40 cellular contexts compared by ENCODE assay signal in the genomic region with DNA sequence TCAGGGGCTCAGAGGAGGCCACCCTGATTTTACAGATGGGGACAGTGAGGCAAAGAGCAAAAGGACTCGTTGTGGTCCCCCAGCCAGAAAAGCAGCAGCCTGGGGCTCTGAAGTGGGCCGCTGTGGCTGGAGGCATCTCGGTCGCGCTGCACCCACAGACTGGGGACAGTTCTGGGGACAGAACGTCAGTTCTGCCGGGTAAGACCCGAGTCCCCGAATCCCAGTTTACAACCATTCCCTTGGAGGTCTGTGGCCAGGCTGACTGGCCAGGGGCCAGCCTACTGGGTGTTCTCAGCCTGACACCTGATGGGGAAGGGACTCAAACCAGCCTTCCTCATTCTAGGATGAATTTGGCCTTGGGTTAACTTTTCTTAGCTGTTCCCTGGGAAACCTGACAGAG. TPM values are rescaled to one million over a fixed set of nuclear protein-coding genes. Genes with fewer than 3 reads are reported as not detected.
"Had no signal": no experiment of that assay in that cellular context is flagged by ENCODE, and none has a peak within 500 bp of the region (broad histone marks: within the 10 kb centered on the region; RNA-seq: fewer than 3 reads in every experiment).

No MANE protein-coding gene starts in this region.

- H3K4me1 ChIP-seq: ascending aorta, body of pancreas, breast epithelium had no signal

- H3K9me3 ChIP-seq: adrenal gland, ascending aorta, body of pancreas, breast epithelium had no signal

- H3K9me3 Mint-ChIP-seq: activated naive CD4-positive, alpha-beta T cell treated with anti-CD3 and anti-CD28 coated beads for 36 hours; activated naive CD4-positive, alpha-beta T cell treated with anti-CD3 and anti-CD28 coated beads, Interleukin-2, amount 10 ng/mL, durations not matched to agents 7 days and 5 days; activated naive CD4-positive, alpha-beta T cell treated with anti-CD3 and anti-CD28 coated beads, Interleukin-2, amount 50 U/mL, for 24 hours; activated naive CD4-positive, alpha-beta T cell treated with anti-CD3 and anti-CD28 coated beads, Interleukin-2, amount 50 U/mL, for 72 hours; activated naive CD8-positive, alpha-beta T cell treated with anti-CD3 and anti-CD28 coated beads for 36 hours; activated naive CD8-positive, alpha-beta T cell treated with anti-CD3 and anti-CD28 coated beads, Interleukin-2, amount 10 ng/mL, durations not matched to agents 7 days and 5 days; activated naive CD8-positive, alpha-beta T cell treated with anti-CD3 and anti-CD28 coated beads, Interleukin-2, amount 50 U/mL, for 24 hours; activated T-cell treated with anti-CD3 and anti-CD28 coated beads, Interleukin-2, amount 50 U/mL, for 24 hours; activated T-cell treated with anti-CD3 and anti-CD28 coated beads, Interleukin-2, amount 50 U/mL, for 4 hours; activated T-cell treated with anti-CD3 and anti-CD28 coated beads, Interleukin-2, amount 50 U/mL, for 72 hours; activated T-helper 1 cell treated with anti-CD3 and anti-CD28 coated beads, Interleukin-12 subunit alpha, Interleukin-12 subunit beta, Interleukin-2, Interleukin-4 antibody, amounts not matched to agents 30 ng/mL and 10 ng/mL and 1 ng/mL, durations not matched to agents 14 hours and 24 hours and 36 hours; activated T-helper 17 cell treated with anti-CD3 and anti-CD28 coated beads, Interleukin-2, amount 50 U/mL, for 72 hours; activated T-helper 2 cell treated with anti-CD3 and anti-CD28 coated beads, Interferon-gamma antibody, Interleukin-2, Interleukin-4, amounts not matched to agents 10 μg/mL and 5 μg/mL and 100 μg/mL, durations not matched to agents 14 hours and 24 hours and 36 hours; brain; central memory CD8-positive, alpha-beta T cell had no signal

- DNase-seq: activated effector memory CD4-positive, alpha-beta T cell treated with anti-CD3 and anti-CD28 coated beads, Interleukin-2, amount 50 U/mL, for 16 hours; activated effector memory CD4-positive, alpha-beta T cell treated with Interleukin-2 at 50 U/mL for 16 hours; activated gamma-delta T cell; activated gamma-delta T cell treated with Interleukin-2 at 50 U/mL for 16 hours; activated naive CD4-positive, alpha-beta T cell; activated naive CD4-positive, alpha-beta T cell treated with anti-CD3 and anti-CD28 coated beads for 36 hours; activated naive CD4-positive, alpha-beta T cell treated with anti-CD3 and anti-CD28 coated beads, Interleukin-2, amount 10 ng/mL, durations not matched to agents 7 days and 5 days; activated naive CD4-positive, alpha-beta T cell treated with anti-CD3 and anti-CD28 coated beads, Interleukin-2, amount 50 U/mL, for 16 hours; activated naive CD4-positive, alpha-beta T cell treated with Interleukin-2 at 50 U/mL for 16 hours; activated naive CD8-positive, alpha-beta T cell treated with anti-CD3 and anti-CD28 coated beads for 36 hours; activated naive CD8-positive, alpha-beta T cell treated with anti-CD3 and anti-CD28 coated beads, Interleukin-2, amount 10 ng/mL, durations not matched to agents 7 days and 5 days; activated naive CD8-positive, alpha-beta T cell treated with anti-CD3 and anti-CD28 coated beads, Interleukin-2, amount 50 U/mL, for 24 hours; activated T-cell treated with anti-CD3 and anti-CD28 coated beads for 4 hours; activated T-cell treated with anti-CD3 and anti-CD28 coated beads, Interleukin-2, amount 50 U/mL, for 1 hour; activated T-cell treated with anti-CD3 and anti-CD28 coated beads, Interleukin-2, amount 50 U/mL, for 24 hours; activated T-cell treated with anti-CD3 and anti-CD28 coated beads, Interleukin-2, amount 50 U/mL, for 4 hours; activated T-cell treated with anti-CD3 and anti-CD28 coated beads, Interleukin-2, amount 50 U/mL, for 48 hours; activated T-cell treated with anti-CD3 and anti-CD28 coated beads, Interleukin-2, amount 50 U/mL, for 72 hours; adrenal gland; amniotic stem cell; amygdala; aorta; body of pancreas; brain microvascular endothelial cell; caudate nucleus; central memory CD4-positive, alpha-beta T cell; cerebellar nuclear complex had no signal

- H3K27ac ChIP-seq: adrenal gland, ascending aorta, body of pancreas, brain microvascular endothelial cell, breast epithelium, cardiac muscle cell had no signal

- H3K27me3 Mint-ChIP-seq: activated naive CD4-positive, alpha-beta T cell treated with anti-CD3 and anti-CD28 coated beads, Interleukin-2, amount 10 ng/mL, durations not matched to agents 7 days and 5 days; activated naive CD4-positive, alpha-beta T cell treated with anti-CD3 and anti-CD28 coated beads, Interleukin-2, amount 50 U/mL, for 24 hours; activated naive CD8-positive, alpha-beta T cell; activated naive CD8-positive, alpha-beta T cell treated with anti-CD3 and anti-CD28 coated beads for 36 hours; activated naive CD8-positive, alpha-beta T cell treated with anti-CD3 and anti-CD28 coated beads, Interleukin-2, amount 10 ng/mL, durations not matched to agents 7 days and 5 days; activated naive CD8-positive, alpha-beta T cell treated with anti-CD3 and anti-CD28 coated beads, Interleukin-2, amount 50 U/mL, for 24 hours; activated T-cell treated with anti-CD3 and anti-CD28 coated beads, Interleukin-2, amount 50 U/mL, for 24 hours; activated T-helper 17 cell treated with anti-CD3 and anti-CD28 coated beads, Interleukin-2, amount 50 U/mL, for 72 hours; brain; central memory CD8-positive, alpha-beta T cell had no signal

- H3K27me3 ChIP-seq: adrenal gland, ascending aorta, body of pancreas, brain microvascular endothelial cell, breast epithelium, cardiac muscle cell had no signal

- H3K4me1 Mint-ChIP-seq: activated naive CD4-positive, alpha-beta T cell treated with anti-CD3 and anti-CD28 coated beads, Interleukin-2, amount 10 ng/mL, durations not matched to agents 7 days and 5 days; activated naive CD4-positive, alpha-beta T cell treated with anti-CD3 and anti-CD28 coated beads, Interleukin-2, amount 50 U/mL, for 24 hours; activated naive CD8-positive, alpha-beta T cell treated with anti-CD3 and anti-CD28 coated beads, Interleukin-2, amount 10 ng/mL, durations not matched to agents 7 days and 5 days; activated naive CD8-positive, alpha-beta T cell treated with anti-CD3 and anti-CD28 coated beads, Interleukin-2, amount 50 U/mL, for 24 hours; activated T-helper 17 cell treated with anti-CD3 and anti-CD28 coated beads, Interleukin-2, amount 50 U/mL, for 72 hours; central memory CD8-positive, alpha-beta T cell had no signal

- ATAC-seq: activated naive CD4-positive, alpha-beta T cell treated with anti-CD3 and anti-CD28 coated beads, Interleukin-2, amount 50 U/mL, for 72 hours; activated naive CD8-positive, alpha-beta T cell treated with anti-CD3 and anti-CD28 coated beads, Interleukin-2, amount 50 U/mL, for 24 hours; activated T-cell treated with anti-CD3 and anti-CD28 coated beads, Interleukin-2, amount 50 U/mL, for 4 hours; activated T-cell treated with anti-CD3 and anti-CD28 coated beads, Interleukin-2, amount 50 U/mL, for 72 hours; activated T-helper 17 cell treated with anti-CD3 and anti-CD28 coated beads, Interleukin-2, amount 50 U/mL, for 72 hours; body of pancreas had no signal

- H3K27ac Mint-ChIP-seq: activated naive CD4-positive, alpha-beta T cell treated with anti-CD3 and anti-CD28 coated beads for 36 hours; activated naive CD4-positive, alpha-beta T cell treated with anti-CD3 and anti-CD28 coated beads, Interleukin-2, amount 10 ng/mL, durations not matched to agents 7 days and 5 days; activated naive CD4-positive, alpha-beta T cell treated with anti-CD3 and anti-CD28 coated beads, Interleukin-2, amount 50 U/mL, for 24 hours; activated naive CD4-positive, alpha-beta T cell treated with anti-CD3 and anti-CD28 coated beads, Interleukin-2, amount 50 U/mL, for 72 hours; activated naive CD8-positive, alpha-beta T cell; activated naive CD8-positive, alpha-beta T cell treated with anti-CD3 and anti-CD28 coated beads for 36 hours; activated naive CD8-positive, alpha-beta T cell treated with anti-CD3 and anti-CD28 coated beads, Interleukin-2, amount 10 ng/mL, durations not matched to agents 7 days and 5 days; activated naive CD8-positive, alpha-beta T cell treated with anti-CD3 and anti-CD28 coated beads, Interleukin-2, amount 50 U/mL, for 24 hours; activated T-cell treated with anti-CD3 and anti-CD28 coated beads, Interleukin-2, amount 50 U/mL, for 24 hours; activated T-cell treated with anti-CD3 and anti-CD28 coated beads, Interleukin-2, amount 50 U/mL, for 72 hours; activated T-helper 1 cell treated with anti-CD3 and anti-CD28 coated beads, Interleukin-12 subunit alpha, Interleukin-12 subunit beta, Interleukin-2, Interleukin-4 antibody, amounts not matched to agents 30 ng/mL and 10 ng/mL and 1 ng/mL, durations not matched to agents 14 hours and 24 hours and 36 hours; activated T-helper 17 cell treated with anti-CD3 and anti-CD28 coated beads, Interleukin-2, amount 50 U/mL, for 72 hours; activated T-helper 2 cell treated with anti-CD3 and anti-CD28 coated beads, Interferon-gamma antibody, Interleukin-2, Interleukin-4, amounts not matched to agents 10 μg/mL and 5 μg/mL and 100 μg/mL, durations not matched to agents 14 hours and 24 hours and 36 hours; brain had no signal

- H3K36me3 Mint-ChIP-seq: activated naive CD4-positive, alpha-beta T cell treated with anti-CD3 and anti-CD28 coated beads, Interleukin-2, amount 50 U/mL, for 72 hours; activated naive CD8-positive, alpha-beta T cell had no signal

- H3K4me3 Mint-ChIP-seq: activated naive CD4-positive, alpha-beta T cell treated with anti-CD3 and anti-CD28 coated beads for 36 hours; activated naive CD4-positive, alpha-beta T cell treated with anti-CD3 and anti-CD28 coated beads, Interleukin-2, amount 10 ng/mL, durations not matched to agents 7 days and 5 days; activated naive CD4-positive, alpha-beta T cell treated with anti-CD3 and anti-CD28 coated beads, Interleukin-2, amount 50 U/mL, for 24 hours; activated naive CD8-positive, alpha-beta T cell; activated naive CD8-positive, alpha-beta T cell treated with anti-CD3 and anti-CD28 coated beads for 36 hours; activated naive CD8-positive, alpha-beta T cell treated with anti-CD3 and anti-CD28 coated beads, Interleukin-2, amount 10 ng/mL, durations not matched to agents 7 days and 5 days; activated naive CD8-positive, alpha-beta T cell treated with anti-CD3 and anti-CD28 coated beads, Interleukin-2, amount 50 U/mL, for 24 hours; activated T-cell treated with anti-CD3 and anti-CD28 coated beads, Interleukin-2, amount 50 U/mL, for 24 hours; activated T-cell treated with anti-CD3 and anti-CD28 coated beads, Interleukin-2, amount 50 U/mL, for 4 hours; activated T-cell treated with anti-CD3 and anti-CD28 coated beads, Interleukin-2, amount 50 U/mL, for 72 hours; activated T-helper 1 cell treated with anti-CD3 and anti-CD28 coated beads, Interleukin-12 subunit alpha, Interleukin-12 subunit beta, Interleukin-2, Interleukin-4 antibody, amounts not matched to agents 30 ng/mL and 10 ng/mL and 1 ng/mL, durations not matched to agents 14 hours and 24 hours and 36 hours; activated T-helper 17 cell treated with anti-CD3 and anti-CD28 coated beads, Interleukin-2, amount 50 U/mL, for 72 hours; brain; central memory CD8-positive, alpha-beta T cell had no signal

- H3K4me3 ChIP-seq: adrenal gland, ascending aorta, body of pancreas, breast epithelium, cardiac muscle cell had no signal

RNA-seq across cellular contexts. Expression of a gene that starts 33.1 kb away (rescaled TPM):
- total RNA-seq: activated naive CD4-positive, alpha-beta T cell treated with anti-CD3 and anti-CD28 coated beads for 36 hours; activated naive CD4-positive, alpha-beta T cell treated with anti-CD3 and anti-CD28 coated beads, Interleukin-2, amount 50 U/mL, for 72 hours; activated naive CD8-positive, alpha-beta T cell treated with anti-CD3 and anti-CD28 coated beads for 36 hours; activated naive CD8-positive, alpha-beta T cell treated with anti-CD3 and anti-CD28 coated beads, Interleukin-2, amount 10 ng/mL, durations not matched to agents 7 days and 5 days; activated T-cell treated with anti-CD3 and anti-CD28 coated beads, Interleukin-2, amount 50 U/mL, for 4 hours; activated T-cell treated with anti-CD3 and anti-CD28 coated beads, Interleukin-2, amount 50 U/mL, for 72 hours; activated T-helper 1 cell treated with anti-CD3 and anti-CD28 coated beads, Interleukin-12 subunit alpha, Interleukin-12 subunit beta, Interleukin-2, Interleukin-4 antibody, amounts not matched to agents 30 ng/mL and 10 ng/mL and 1 ng/mL, durations not matched to agents 14 hours and 24 hours and 36 hours; activated T-helper 17 cell treated with anti-CD3 and anti-CD28 coated beads, Interleukin-2, amount 50 U/mL, for 72 hours; activated T-helper 2 cell treated with anti-CD3 and anti-CD28 coated beads, Interferon-gamma antibody, Interleukin-2, Interleukin-4, amounts not matched to agents 10 μg/mL and 5 μg/mL and 100 μg/mL, durations not matched to agents 14 hours and 24 hours and 36 hours; body of pancreas; bronchial epithelial cell; cerebellum had no signal
